Comparison of ENCODE assay signal across 8 cellular contexts in the genomic region with DNA sequence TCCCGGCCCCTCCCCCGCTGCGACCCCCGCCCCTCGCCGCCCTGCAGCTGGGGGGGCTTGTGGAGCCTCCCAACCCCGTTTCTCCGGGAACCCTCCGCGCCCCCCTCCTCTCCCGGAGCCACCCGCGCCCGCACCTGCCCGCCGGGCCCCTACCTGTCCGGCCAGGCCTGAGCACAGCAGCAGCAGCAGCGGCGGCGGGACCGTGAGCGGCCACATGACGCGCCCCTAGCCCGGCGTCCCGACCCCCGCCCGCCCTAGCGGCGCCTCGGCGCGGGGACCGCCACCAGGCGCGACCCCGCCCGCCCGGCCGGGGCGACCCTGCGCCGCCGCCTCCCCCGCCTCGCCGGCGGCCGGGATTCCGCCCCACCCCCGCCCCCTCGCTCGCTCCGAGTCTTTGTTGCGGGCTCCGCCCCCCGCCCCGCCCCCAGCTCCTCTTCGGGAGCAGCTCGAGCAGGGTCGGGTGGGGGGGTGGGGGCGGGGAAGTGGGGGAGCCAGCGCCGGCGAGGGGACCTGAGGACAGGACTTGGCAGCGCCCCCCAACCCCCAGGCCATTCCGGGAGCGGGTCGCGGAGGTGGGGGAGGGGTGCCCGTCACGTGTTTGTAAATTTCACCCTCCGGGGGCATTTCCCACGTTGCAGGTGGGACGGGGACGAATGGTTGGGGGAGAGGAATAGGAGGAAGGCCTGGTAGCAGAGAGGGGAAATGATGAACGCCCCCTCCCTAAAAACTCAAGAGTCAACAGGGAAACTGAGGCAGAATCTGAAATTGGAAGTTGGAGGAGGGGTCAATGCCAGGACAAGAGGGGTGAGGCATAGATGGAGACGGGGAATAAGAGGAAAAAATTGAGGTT. TPM values are rescaled to one million over a fixed set of nuclear protein-coding genes. Genes with fewer than 3 reads are reported as not detected.
A peak's percentile ranks its signal among the peaks of the same experiment; 100 is the strongest.
DNase-seq lines count a peak whose midpoint lies in the region; ATAC-seq lines count a peak whose summit lies in the region.

A gene (minus strand): TSS at position 365 of the 850 bp plus-strand sequence. CDS start 149 bp downstream, at position 216.

- no peaks in the 10 kb centered on the region for H3K9me3 ChIP-seq in iPS-20b (ENCODE audit: insufficient read depth, low read depth, low read length)

- H3K4me1 Mint-ChIP-seq in activated T-helper 17 cell treated with anti-CD3 and anti-CD28 coated beads, Interleukin-2, amount 50 U/mL, for 72 hours: peaks cover 20% of the 10 kb centered on the region

- no peak for ATAC-seq in activated T-helper 17 cell treated with anti-CD3 and anti-CD28 coated beads, Interleukin-2, amount 50 U/mL, for 72 hours (replicated peaks)
- ATAC-seq in stimulated activated naive CD8-positive, alpha-beta T cell treated with anti-CD3 and anti-CD28 coated beads, Interleukin-15, Interleukin-2, amounts not matched to agents 100 U/mL and 50 U/mL, for 24 hours: no peak
- ATAC-seq in HG03196 (IDR thresholded peaks at IDR 0.05; ENCODE audit: unreplicated experiment): no peak

- no peaks in the 10 kb centered on the region for H3K36me3 ChIP-seq in iPS-20b (ENCODE audit: insufficient read depth, low read depth, low read length)

- H3K36me3 Mint-ChIP-seq in activated T-helper 17 cell treated with anti-CD3 and anti-CD28 coated beads, Interleukin-2, amount 50 U/mL, for 72 hours (ENCODE audit: low read depth): no peaks in the 10 kb centered on the region

- H3K4me1 ChIP-seq in iPS-20b (ENCODE audit: insufficient read depth, low read length): peaks cover 6% of the 10 kb centered on the region; the same call in 1 of the 2 replicates

- no peak within 1 kb of the TSS for H3K27ac ChIP-seq in iPS-20b (ENCODE audit: low read length)

- H3K4me3 ChIP-seq in iPS-20b (ENCODE audit: low read length): peak within 1 kb of the TSS; percentile 76

- H3K9me3 Mint-ChIP-seq in activated T-helper 17 cell treated with anti-CD3 and anti-CD28 coated beads, Interleukin-2, amount 50 U/mL, for 72 hours: no peaks in the 10 kb centered on the region

- peak; percentile 27 to 49 for DNase-seq in activated CD4-positive, alpha-beta T cell treated with anti-CD3 and anti-CD28 coated beads for 4 hours
- no peak for DNase-seq in activated CD4-positive, alpha-beta T cell treated with anti-CD3 and anti-CD28 coated beads, Interleukin-2, amount 50 U/mL, for 1 hour
- peak; percentile 31 for DNase-seq in stimulated activated naive CD8-positive, alpha-beta T cell treated with anti-CD3 and anti-CD28 coated beads, Interleukin-15, Interleukin-2, amounts not matched to agents 100 U/mL and 50 U/mL, for 24 hours
- DNase-seq in NCI-H187 treated with DMSO at 0.1 percent for 48 hours (lab: John Stamatoyannopoulos, UW) (no peak), NCI-H526 treated with DMSO at 0.1 percent for 48 hours (lab: John Stamatoyannopoulos, UW) (no peak)

- peaks cover 36% of the 10 kb centered on the region for H3K27me3 Mint-ChIP-seq in activated T-helper 17 cell treated with anti-CD3 and anti-CD28 coated beads, Interleukin-2, amount 50 U/mL, for 72 hours

- H3K4me3 Mint-ChIP-seq in activated T-helper 17 cell treated with anti-CD3 and anti-CD28 coated beads, Interleukin-2, amount 50 U/mL, for 72 hours: peak within 1 kb of the TSS; percentile 70

- H3K9ac ChIP-seq in iPS-20b (ENCODE audit: low read depth, low read length): peak within 1 kb of the TSS; percentile 66; the same call in 1 of the 2 replicates

- H3K27me3 ChIP-seq in iPS-20b (ENCODE audit: insufficient read depth, low read length): peaks cover 20% of the 10 kb centered on the region

- H3K27ac Mint-ChIP-seq in activated T-helper 17 cell treated with anti-CD3 and anti-CD28 coated beads, Interleukin-2, amount 50 U/mL, for 72 hours: no peak within 1 kb of the TSS

RNA-seq across cellular contexts. Expression of the gene that starts here (rescaled TPM):
- total RNA-seq in activated T-helper 17 cell treated with anti-CD3 and anti-CD28 coated beads, Interleukin-2, amount 50 U/mL, for 72 hours: 1 to 10 TPM; 1.6 to 7.4 TPM

Comparison
In these comparisons a context has a peak if more than half of its experiments do, and no peak if none do; other contexts are left out.
1. DNase-seq: peak in activated CD4-positive, alpha-beta T cell treated with anti-CD3 and anti-CD28 coated beads for 4 hours (2 of 2) and stimulated activated naive CD8-positive, alpha-beta T cell treated with anti-CD3 and anti-CD28 coated beads, Interleukin-15, Interleukin-2, amounts not matched to agents 100 U/mL and 50 U/mL, for 24 hours (single experiment); none in activated CD4-positive, alpha-beta T cell treated with anti-CD3 and anti-CD28 coated beads, Interleukin-2, amount 50 U/mL, for 1 hour (single experiment), NCI-H187 treated with DMSO at 0.1 percent for 48 hours (single experiment) and NCI-H526 treated with DMSO at 0.1 percent for 48 hours (single experiment).